In genomic region chr11:95922536-95923440, GRCh38 we compare ENCODE assay signal across 8 cellular contexts. TPM values are rescaled to one million over a fixed set of nuclear protein-coding genes. Genes with fewer than 3 reads are reported as not detected.
A peak's percentile ranks its signal among the peaks of the same experiment; 100 is the strongest.
DNase-seq lines count a peak whose midpoint lies in the region; ATAC-seq and TF ChIP-seq lines count a peak whose summit lies in the region.

No MANE protein-coding gene starts in this region.

- CTCF ChIA-PET in OCI-LY7 (lab: Charles Lee; ENCODE audit: unreplicated experiment) = interaction anchor here (0.7 to 1.6 kb wide), 2 partner anchors 73 to 421 kb away, joined by 3 read pairs; partner anchors contain the start of gene MAML2

- H3K4me2 ChIP-seq in GM23248 (ENCODE audit: unreplicated experiment) = peak overlapping the region; percentile 89
- peak overlapping the region; percentile 76 for H3K4me2 ChIP-seq in OCI-LY7 (ENCODE audit: low read length)

- DNase-seq in GM23248 = peak; percentile 50
- DNase-seq in OCI-LY7 (ENCODE audit: low spot score) = no peak
- no peak for DNase-seq in NCI-H345 (lab: John Stamatoyannopoulos, UW)
- no peak for DNase-seq in dedifferentiated amniotic fluid mesenchymal stem cell (ENCODE audit: extremely low spot score)
- no peak for DNase-seq in middle frontal gyrus (ENCODE audit: extremely low spot score, low spot score)

- WGBS in GM23248 (ENCODE audit: low coverage in 1 of 2, low lambda C conversion rate in 2 of 2, missing lambda C conversion rate in 2 of 2), 2 experiments = 15 to 16% methylated on average over 9 of the region's 9 CpGs

- in situ Hi-C loops in GM23248 (cut with MboI) = no loop called here

- POLR2A ChIA-PET in OCI-LY7 (lab: Charles Lee) = interaction anchor here (0.6 to 1.3 kb wide), 6 partner anchors 12 to 691 kb away, joined by 3 read pairs; no protein-coding TSS in a partner anchor

- intact Hi-C loops in OCI-LY7 (cut with micrococcal nuclease; ENCODE audit: unreplicated experiment) = no loop called here

- H3K79me2 ChIP-seq in GM23248 (ENCODE audit: insufficient read depth) (peaks cover 77% of the 10 kb centered on the region), OCI-LY7 (ENCODE audit: insufficient read depth, low read depth, low read length) (no peaks in the 10 kb centered on the region)

- H2AFZ ChIP-seq in GM23248 = peak overlapping the region; percentile 95
- peak overlapping the region; percentile 85; the same call in 1 of the 2 replicates for H2AFZ ChIP-seq in OCI-LY7 (ENCODE audit: low read length)

- H3K4me3 ChIP-seq in GM23248 = peak overlapping the region; percentile 98
- peak overlapping the region; percentile 66 for H3K4me3 ChIP-seq in OCI-LY7 (ENCODE audit: low read depth, low read length, poor library complexity, severe bottlenecking)
- H3K4me3 ChIP-seq in endocrine pancreas (ENCODE audit: control insufficient read depth, insufficient read depth, low read length) = peak overlapping the region; percentile 86
- H3K4me3 ChIP-seq in neutrophil (ENCODE audit: low read depth in 1 of 2, low read length in 1 of 2) = peak overlapping the region; percentile 69 to 78

- H3K9me2 ChIP-seq in GM23248 (ENCODE audit: insufficient read depth) (no peaks in the 10 kb centered on the region), OCI-LY7 (ENCODE audit: insufficient read depth, low read length) (no peaks in the 10 kb centered on the region)

- TSS peak; percentile 74 for BruUV-seq in OCI-LY7 (replicated peaks; lab: Mats Ljungman, UMichigan)

- no peak for ATAC-seq in HG02763 (IDR thresholded peaks at IDR 0.05; ENCODE audit: unreplicated experiment)

- H3K9ac ChIP-seq in GM23248 (peak overlapping the region; percentile 94), endocrine pancreas (ENCODE audit: control insufficient read depth, insufficient read depth, low read length) (peak overlapping the region; percentile 96)

- no peaks in the 10 kb centered on the region for H3K27me3 ChIP-seq in GM23248 (replicated peaks; ENCODE audit: insufficient read depth)
- no peaks in the 10 kb centered on the region for H3K27me3 ChIP-seq in endocrine pancreas (ENCODE audit: control insufficient read depth, insufficient read depth, low read length)
- peaks cover 20% of the 10 kb centered on the region for H3K27me3 ChIP-seq in neutrophil

- H3K36me3 ChIP-seq in GM23248 (ENCODE audit: low read depth) = no peaks in the 10 kb centered on the region
- no peaks in the 10 kb centered on the region for H3K36me3 ChIP-seq in OCI-LY7 (ENCODE audit: insufficient read depth, low read length)
- H3K36me3 ChIP-seq in endocrine pancreas (ENCODE audit: control insufficient read depth, insufficient read depth, low read length) = no peaks in the 10 kb centered on the region
- no peaks in the 10 kb centered on the region for H3K36me3 ChIP-seq in neutrophil

- H3K4me1 ChIP-seq in GM23248 (ENCODE audit: insufficient read depth) (peaks cover 24% of the 10 kb centered on the region), OCI-LY7 (ENCODE audit: insufficient read depth, low read length, poor library complexity, severe bottlenecking) (no peaks in the 10 kb centered on the region), endocrine pancreas (ENCODE audit: control insufficient read depth, insufficient read depth, low read length) (peaks cover 19% of the 10 kb centered on the region), neutrophil (ENCODE audit: control insufficient read depth in 1 of 2, insufficient read depth in 1 of 2, low read depth in 1 of 2, low read length in 1 of 2) (peaks cover 8 to 12% of the 10 kb centered on the region in 2 experiments)

- no peaks in the 10 kb centered on the region for H3K9me3 ChIP-seq in GM23248 (ENCODE audit: low read depth)
- H3K9me3 ChIP-seq in OCI-LY7 (ENCODE audit: low read length) = no peaks in the 10 kb centered on the region
- H3K9me3 ChIP-seq in endocrine pancreas (ENCODE audit: control insufficient read depth, low read length) = no peaks in the 10 kb centered on the region
- no peaks in the 10 kb centered on the region for H3K9me3 ChIP-seq in neutrophil

- peaks cover 34% of the 10 kb centered on the region for H3F3A ChIP-seq in GM23248 (ENCODE audit: insufficient read depth)

- H4K20me1 ChIP-seq in GM23248 (ENCODE audit: insufficient read depth) (no peaks in the 10 kb centered on the region), OCI-LY7 (ENCODE audit: insufficient read depth, low read length) (no peaks in the 10 kb centered on the region)

- TF ChIP-seq CTCF in OCI-LY7 (conservative IDR thresholded peaks at IDR 0.05; ENCODE audit: low read length) (no peak), neutrophil (IDR thresholded peaks at IDR 0.05) (no peak)

- H3K27ac ChIP-seq in GM23248 (peak overlapping the region; percentile 88), OCI-LY7 (ENCODE audit: low read depth, low read length, poor library complexity, severe bottlenecking) (no peak overlapping the region), neutrophil (no peak overlapping the region)

RNA-seq across cellular contexts. Expression of gene MTMR2, which starts 1.1 kb away (rescaled TPM):
- total RNA-seq in GM23248 (2014; rRNA removed; shearing (Covaris generic)) = 32.4 and 44.8 TPM in 2 replicates
- 42.1 and 44.2 TPM in 2 replicates for polyA plus RNA-seq in GM23248 (2016; fragmentation: Nextera tagmentation; extraction: Ambion mirVana)
- 0.57 and 0.79 TPM in 2 replicates for total RNA-seq in OCI-LY7 (2014; rRNA removed; shearing (Covaris generic))
- total RNA-seq in OCI-LY7 (2022) = 11.4 and 13.0 TPM in 2 replicates
